ENCODE assay signal across 13 cellular contexts in genomic region chr1:168121314-168122029, GRCh38. TPM values are rescaled to one million over a fixed set of nuclear protein-coding genes. Genes with fewer than 3 reads are reported as not detected.
DNase-seq lines count a peak whose midpoint lies in the region; ATAC-seq and TF ChIP-seq lines count a peak whose summit lies in the region.
"Had no signal": no experiment of that assay in that cellular context is flagged by ENCODE, and none has a peak within 500 bp of the region (broad histone marks: within the 10 kb centered on the region; RNA-seq: fewer than 3 reads in every experiment).

No MANE protein-coding gene starts in this region.

- H3K9ac ChIP-seq in rectal smooth muscle tissue (ENCODE audit: low read length) = no peak overlapping the region
- H3K9ac ChIP-seq: SK-N-SH had no signal

- peak; percentile 91 for ATAC-seq in body of pancreas
- ATAC-seq in left cardiac atrium = peak; percentile 97
- ATAC-seq in GM19397 (IDR thresholded peaks at IDR 0.05; ENCODE audit: unreplicated experiment) = no peak
- ATAC-seq: activated CD8-positive, alpha-beta T cell treated with anti-CD3 and anti-CD28 coated beads, Interleukin-2, amount 10 ng/mL, durations not matched to agents 7 days and 5 days had no signal

- peaks cover 5% of the 10 kb centered on the region for H3K9me3 Mint-ChIP-seq in activated naive CD4-positive, alpha-beta T cell treated with anti-CD3 and anti-CD28 coated beads for 36 hours
- H3K9me3 Mint-ChIP-seq: immature natural killer cell had no signal

- H3K4me1 ChIP-seq in body of pancreas = peaks cover 20% of the 10 kb centered on the region
- peaks cover 12% of the 10 kb centered on the region for H3K4me1 ChIP-seq in rectal smooth muscle tissue (ENCODE audit: control insufficient read depth, insufficient read depth, low read length)
- H3K4me1 ChIP-seq in SJCRH30 = no peaks in the 10 kb centered on the region

- no peak overlapping the region for H3K4me3 Mint-ChIP-seq in activated naive CD4-positive, alpha-beta T cell treated with anti-CD3 and anti-CD28 coated beads for 36 hours
- H3K4me3 Mint-ChIP-seq: activated CD8-positive, alpha-beta T cell treated with anti-CD3 and anti-CD28 coated beads, Interleukin-2, amount 10 ng/mL, durations not matched to agents 7 days and 5 days; immature natural killer cell had no signal

- no peaks in the 10 kb centered on the region for H3K36me3 Mint-ChIP-seq in activated naive CD4-positive, alpha-beta T cell treated with anti-CD3 and anti-CD28 coated beads for 36 hours (ENCODE audit: low read depth)
- H3K36me3 Mint-ChIP-seq: immature natural killer cell had no signal

- no peak for TF ChIP-seq CTCF in AG09319 (IDR thresholded peaks at IDR 0.05; ENCODE audit: low read depth, low read length)
- TF ChIP-seq CTCF in body of pancreas (IDR thresholded peaks at IDR 0.05) = no peak

- no peak overlapping the region for H3K27ac Mint-ChIP-seq in activated naive CD4-positive, alpha-beta T cell treated with anti-CD3 and anti-CD28 coated beads for 36 hours
- H3K27ac Mint-ChIP-seq: activated CD8-positive, alpha-beta T cell treated with anti-CD3 and anti-CD28 coated beads, Interleukin-2, amount 10 ng/mL, durations not matched to agents 7 days and 5 days; immature natural killer cell had no signal

- no peaks in the 10 kb centered on the region for H3K4me1 Mint-ChIP-seq in activated naive CD4-positive, alpha-beta T cell treated with anti-CD3 and anti-CD28 coated beads for 36 hours (ENCODE audit: low read depth)
- H3K4me1 Mint-ChIP-seq: immature natural killer cell had no signal

- H3K27me3 ChIP-seq in body of pancreas (no peaks in the 10 kb centered on the region), rectal smooth muscle tissue (ENCODE audit: control insufficient read depth, insufficient read depth, low read length) (no peaks in the 10 kb centered on the region), SJCRH30 (no peaks in the 10 kb centered on the region)

- no peak for TF ChIP-seq POLR2A in body of pancreas (IDR thresholded peaks at IDR 0.05)

- peaks cover 27% of the 10 kb centered on the region for H3K27me3 Mint-ChIP-seq in activated naive CD4-positive, alpha-beta T cell treated with anti-CD3 and anti-CD28 coated beads for 36 hours (ENCODE audit: low read depth)

- H3K4me3 ChIP-seq in body of pancreas (no peak overlapping the region), rectal smooth muscle tissue (ENCODE audit: low read length) (no peak overlapping the region), SJCRH30 (no peak overlapping the region)

- no peaks in the 10 kb centered on the region for H3K9me3 ChIP-seq in body of pancreas
- H3K9me3 ChIP-seq in SJCRH30 (replicated peaks) = no peaks in the 10 kb centered on the region; the same call in 1 of the 2 replicates
- H3K9me3 ChIP-seq: SK-N-SH had no signal

- H3K27ac ChIP-seq in body of pancreas = peak overlapping the region; percentile 3 to 56 (median 43)
- peak overlapping the region; percentile 64 for H3K27ac ChIP-seq in rectal smooth muscle tissue (ENCODE audit: low read depth, low read length)
- H3K27ac ChIP-seq in SJCRH30 = no peak overlapping the region

- intact Hi-C loops in body of pancreas (cut with DNase I) (no loop called here), left cardiac atrium (cut with DNase I) (no loop called here)
- intact Hi-C loops in activated naive CD4-positive, alpha-beta T cell treated with anti-CD3 and anti-CD28 coated beads for 36 hours (cut with micrococcal nuclease) = no loop called here

- 29 to 43% methylated on average over 7 to 8 of the region's 8 CpGs for WGBS in body of pancreas, 2 donors

- CTCF ChIA-PET in activated naive CD4-positive, alpha-beta T cell treated with anti-CD3 and anti-CD28 coated beads for 36 hours (lab: Charles Lee) = interaction anchor here (0.6 to 2.1 kb wide), 2 partner anchors 37 to 179 kb away, joined by 3 to 9 read pairs; no protein-coding TSS in a partner anchor

- DNase-seq in AG09319 (ENCODE audit: extremely low read depth, low read depth) = peak; percentile 59
- DNase-seq in body of pancreas = peak; percentile 66 to 78 (median 74)
- DNase-seq in left cardiac atrium = peak; percentile 88
- DNase-seq in NCI-H345 (lab: John Stamatoyannopoulos, UW) = no peak
- DNase-seq in SJCRH30 = no peak
- no peak for DNase-seq in activated naive CD4-positive, alpha-beta T cell treated with anti-CD3 and anti-CD28 coated beads for 36 hours
- DNase-seq: activated CD8-positive, alpha-beta T cell treated with anti-CD3 and anti-CD28 coated beads, Interleukin-2, amount 10 ng/mL, durations not matched to agents 7 days and 5 days; central memory CD4-positive, alpha-beta T cell; H7; immature natural killer cell; SK-N-SH had no signal

- H3K36me3 ChIP-seq in body of pancreas (replicated peaks in 1 of 2; ENCODE audit: insufficient read depth in 1 of 2, low read depth in 2 of 2) = no peaks in the 10 kb centered on the region
- no peaks in the 10 kb centered on the region for H3K36me3 ChIP-seq in rectal smooth muscle tissue (ENCODE audit: control insufficient read depth, insufficient read depth, low read length)
- 0 out of 2 replicates have a peak, but pooled peaks cover 5% of the 10 kb centered on the region for H3K36me3 ChIP-seq in SJCRH30

RNA-seq across cellular contexts. Expression of gene GPR161, which starts 15.3 kb away (rescaled TPM):
- total RNA-seq in body of pancreas (1 to 10 TPM; 2.6 to 6.5 TPM), left cardiac atrium (1 to 10 TPM; 4.8 to 6.0 TPM)
- 15.4 and 19.3 TPM in 2 replicates for total RNA-seq in SJCRH30 (2014; rRNA removed; shearing (Covaris generic))
- total RNA-seq in activated naive CD4-positive, alpha-beta T cell treated with anti-CD3 and anti-CD28 coated beads for 36 hours = under 1 TPM; 0.12 to 0.29 TPM
- total RNA-seq: activated CD8-positive, alpha-beta T cell treated with anti-CD3 and anti-CD28 coated beads, Interleukin-2, amount 10 ng/mL, durations not matched to agents 7 days and 5 days had no signal

RNA-seq across cellular contexts. Expression of gene TIPRL, which starts 57.3 kb away (rescaled TPM):
- 10 to 100 TPM in 1 of 2 donors, 1 to 10 TPM in 1; 4.9 to 10.1 TPM for total RNA-seq in body of pancreas
- total RNA-seq in left cardiac atrium = 10 to 100 TPM; 22.8 to 28.8 TPM
- total RNA-seq in SJCRH30 (2014; rRNA removed; shearing (Covaris generic)) = 36.9 and 41.5 TPM in 2 replicates
- 10 to 100 TPM; 76.7 to 81.3 TPM for total RNA-seq in activated naive CD4-positive, alpha-beta T cell treated with anti-CD3 and anti-CD28 coated beads for 36 hours

Comparison
In these comparisons a context has a peak if more than half of its experiments do, and no peak if none do; other contexts are left out.
1. DNase-seq: peak in AG09319 (single experiment), body of pancreas (4 of 4) and left cardiac atrium (single experiment); none in NCI-H345 (single experiment), SJCRH30 (0 of 2) and activated naive CD4-positive, alpha-beta T cell treated with anti-CD3 and anti-CD28 coated beads for 36 hours (single experiment).